Comparison of ENCODE assay signal across 10 cellular contexts in genomic region chr1:9766759-9767442, GRCh38. TPM values are rescaled to one million over a fixed set of nuclear protein-coding genes. Genes with fewer than 3 reads are reported as not detected.
A peak's percentile ranks its signal among the peaks of the same experiment; 100 is the strongest.
DNase-seq lines count a peak whose midpoint lies in the region; TF ChIP-seq lines count a peak whose summit lies in the region.
"Had no signal": no experiment of that assay in that cellular context is flagged by ENCODE, and none has a peak within 500 bp of the region (broad histone marks: within the 10 kb centered on the region; RNA-seq: fewer than 3 reads in every experiment).

No MANE protein-coding gene starts in this region.

- TF ChIP-seq CTCF in dorsolateral prefrontal cortex (IDR thresholded peaks at IDR 0.05 in 54 of 56, conservative IDR thresholded peaks at IDR 0.05 in 2 of 56; ENCODE audit: low read depth in 1 of 56, partially characterized antibody in 56 of 56) (no peak), progenitor cell of endocrine pancreas (IDR thresholded peaks at IDR 0.05; ENCODE audit: unreplicated experiment) (no peak)

- no peaks in the 10 kb centered on the region for H3K9me3 Mint-ChIP-seq in activated naive CD4-positive, alpha-beta T cell treated with anti-CD3 and anti-CD28 coated beads, Interleukin-2, amount 10 ng/mL, durations not matched to agents 7 days and 5 days
- H3K9me3 Mint-ChIP-seq in progenitor cell of endocrine pancreas (ENCODE audit: low read depth): no peaks in the 10 kb centered on the region

- no peaks in the 10 kb centered on the region for H3K27me3 Mint-ChIP-seq in activated naive CD4-positive, alpha-beta T cell treated with anti-CD3 and anti-CD28 coated beads, Interleukin-2, amount 10 ng/mL, durations not matched to agents 7 days and 5 days
- H3K27me3 Mint-ChIP-seq in progenitor cell of endocrine pancreas: no peaks in the 10 kb centered on the region

- CTCF ChIA-PET in activated naive CD4-positive, alpha-beta T cell treated with anti-CD3 and anti-CD28 coated beads, Interleukin-2, amount 10 ng/mL, durations not matched to agents 7 days and 5 days (lab: Charles Lee): interaction anchor here (0.6 kb wide), 1 partner anchor 13 kb away, joined by 3 read pairs; no protein-coding TSS in a partner anchor

- H3K27ac ChIP-seq in dorsolateral prefrontal cortex (peak overlapping the region in 30 of 59 donors; percentile 5 to 77 (median 43)), SJCRH30 (no peak overlapping the region)

- intact Hi-C loops in dorsolateral prefrontal cortex (cut with DNase I): no loop called here

- peak; percentile 91 for DNase-seq in AG20443 (ENCODE audit: low spot score)
- peak; percentile 99 for DNase-seq in NCI-H226
- DNase-seq in dorsolateral prefrontal cortex: peak in 4 of 10 donors; percentile 29 to 66 (median 48)
- peak; percentile 100 for DNase-seq in non-pigmented ciliary epithelial cell (ENCODE audit: low read depth)
- no peak for DNase-seq in KBM-7
- no peak for DNase-seq in activated naive CD4-positive, alpha-beta T cell treated with anti-CD3 and anti-CD28 coated beads, Interleukin-2, amount 10 ng/mL, durations not matched to agents 7 days and 5 days
- no peak for DNase-seq in SJCRH30
- DNase-seq in progenitor cell of endocrine pancreas (ENCODE audit: low spot score, unreplicated experiment): no peak
- DNase-seq: DMS79 treated with DMSO at 0.1 percent for 48 hours, NCI-H2227 treated with DMSO at 0.1 percent for 48 hours had no signal

- peaks cover 11% of the 10 kb centered on the region; the same call in 1 of the 2 replicates for H3K36me3 ChIP-seq in SJCRH30

- H3K4me3 ChIP-seq in dorsolateral prefrontal cortex (no peak overlapping the region), SJCRH30 (no peak overlapping the region)

- H3K36me3 Mint-ChIP-seq in activated naive CD4-positive, alpha-beta T cell treated with anti-CD3 and anti-CD28 coated beads, Interleukin-2, amount 10 ng/mL, durations not matched to agents 7 days and 5 days: peaks cover 15% of the 10 kb centered on the region
- H3K36me3 Mint-ChIP-seq in progenitor cell of endocrine pancreas (ENCODE audit: insufficient read depth): peaks cover 8% of the 10 kb centered on the region

- H3K4me3 Mint-ChIP-seq in activated naive CD4-positive, alpha-beta T cell treated with anti-CD3 and anti-CD28 coated beads, Interleukin-2, amount 10 ng/mL, durations not matched to agents 7 days and 5 days: no peak overlapping the region
- no peak overlapping the region for H3K4me3 Mint-ChIP-seq in progenitor cell of endocrine pancreas (ENCODE audit: low read depth)

- no peaks in the 10 kb centered on the region for H3K4me1 ChIP-seq in SJCRH30

- H3K9me3 ChIP-seq in SJCRH30 (replicated peaks): no peaks in the 10 kb centered on the region

- no peaks in the 10 kb centered on the region for H3K27me3 ChIP-seq in dorsolateral prefrontal cortex
- H3K27me3 ChIP-seq in SJCRH30: no peaks in the 10 kb centered on the region

- in situ Hi-C loops in KBM-7 (cut with MboI; ENCODE audit: low pct_unique_long_range_greater_than_20kb, low sequenced_read_pairs): no loop called here

- no peak overlapping the region for H3K27ac Mint-ChIP-seq in activated naive CD4-positive, alpha-beta T cell treated with anti-CD3 and anti-CD28 coated beads, Interleukin-2, amount 10 ng/mL, durations not matched to agents 7 days and 5 days
- no peak overlapping the region for H3K27ac Mint-ChIP-seq in progenitor cell of endocrine pancreas

- peaks cover 17% of the 10 kb centered on the region for H3K4me1 Mint-ChIP-seq in activated naive CD4-positive, alpha-beta T cell treated with anti-CD3 and anti-CD28 coated beads, Interleukin-2, amount 10 ng/mL, durations not matched to agents 7 days and 5 days
- peaks cover 1% of the 10 kb centered on the region for H3K4me1 Mint-ChIP-seq in progenitor cell of endocrine pancreas (ENCODE audit: low read depth)

RNA-seq across cellular contexts. Expression of gene CLSTN1, which starts 56.9 kb away (rescaled TPM):
- total RNA-seq in dorsolateral prefrontal cortex (100 to 1,000 TPM; 260 to 770 (median 557) TPM), progenitor cell of endocrine pancreas (128 and 130 TPM in 2 replicates)
- 50.5 and 52.4 TPM in 2 replicates for total RNA-seq in SJCRH30 (2014; rRNA removed; shearing (Covaris generic))

Comparison
In these comparisons a context has a peak if more than half of its experiments do, and no peak if none do; other contexts are left out.
1. DNase-seq: peak in AG20443 (single experiment), NCI-H226 (single experiment) and non-pigmented ciliary epithelial cell (single experiment); none in KBM-7 (single experiment), activated naive CD4-positive, alpha-beta T cell treated with anti-CD3 and anti-CD28 coated beads, Interleukin-2, amount 10 ng/mL, durations not matched to agents 7 days and 5 days (single experiment), SJCRH30 (0 of 2) and progenitor cell of endocrine pancreas (single experiment).